Comparison of ENCODE assay signal across 8 cellular contexts in genomic region chr6:79631800-79632172, GRCh38. TPM values are rescaled to one million over a fixed set of nuclear protein-coding genes. Genes with fewer than 3 reads are reported as not detected.
DNase-seq lines count a peak whose midpoint lies in the region; ATAC-seq and TF ChIP-seq lines count a peak whose summit lies in the region.

No MANE protein-coding gene starts in this region.

- H3K27me3 ChIP-seq in heart left ventricle (peaks cover 0 to 16% (median 0%) of the 10 kb centered on the region in 9 donors), mesendoderm (ENCODE audit: insufficient read depth, low read length, poor library complexity) (no peaks in the 10 kb centered on the region), aorta (ENCODE audit: control insufficient read depth in 1 of 2, insufficient read depth in 2 of 2, low read length in 1 of 2) (no peaks in the 10 kb centered on the region)

- intact Hi-C loops in heart left ventricle (cut with DNase I), result loop anchor here in 3 of 10 donors (5.0 to 10.0 kb wide), 3 partner anchors 41 to 64 kb away; no protein-coding TSS in a partner anchor
- intact Hi-C loops in Right ventricle myocardium inferior (cut with DNase I), result loop anchor here (5.0 kb wide), 1 partner anchor 41 kb away; no protein-coding TSS in a partner anchor
- intact Hi-C loops in aorta (cut with DNase I), result no loop called here

- H3K4ac ChIP-seq in mesendoderm (ENCODE audit: low read depth, low read length), result no peak overlapping the region

- 25 to 33% (median 29%) methylated on average over 7 of the region's 7 CpGs for WGBS in heart left ventricle, 4 donors
- WGBS in mesendoderm (ENCODE audit: extremely low coverage, insufficient coverage, low lambda C conversion rate), result no CpG with 5 or more reads among the region's 7 CpGs
- 37 to 41% methylated on average over 7 of the region's 7 CpGs for WGBS in aorta, 2 donors

- H3K9me3 ChIP-seq in heart left ventricle, result no peaks in the 10 kb centered on the region
- H3K9me3 ChIP-seq in aorta (ENCODE audit: control insufficient read depth, low read length), result no peaks in the 10 kb centered on the region

- H3K27ac ChIP-seq in heart left ventricle (peak overlapping the region in 9 of 12 donors; percentile 35 to 86 (median 72)), caudate nucleus (ENCODE audit: low read depth, low read length) (peak overlapping the region; percentile 82), mesendoderm (ENCODE audit: low read depth, low read length) (no peak overlapping the region), aorta (ENCODE audit: low read depth in 1 of 2, low read length in 2 of 2) (no peak overlapping the region), substantia nigra (ENCODE audit: low read depth, low read length, poor library complexity, severe bottlenecking) (no peak overlapping the region)

- H3K4me2 ChIP-seq in mesendoderm (ENCODE audit: low read length), result peak overlapping the region; percentile 32

- no peak overlapping the region for H2BK15ac ChIP-seq in mesendoderm (replicated peaks; ENCODE audit: low read depth)

- H3K23ac ChIP-seq in mesendoderm (ENCODE audit: low read length), result no peak overlapping the region

- H3K4me1 ChIP-seq in heart left ventricle (peaks cover 0 to 26% (median 6%) of the 10 kb centered on the region in 12 donors), mesendoderm (ENCODE audit: control insufficient read depth, low read depth, low read length) (no peaks in the 10 kb centered on the region), aorta (ENCODE audit: control insufficient read depth in 1 of 2, insufficient read depth in 2 of 2, low read length in 2 of 2) (peaks cover 0 to 4% of the 10 kb centered on the region in 2 donors)

- H4K8ac ChIP-seq in mesendoderm (ENCODE audit: low read depth, low read length), result no peak overlapping the region

- no peaks in the 10 kb centered on the region for H3K36me3 ChIP-seq in heart left ventricle
- no peaks in the 10 kb centered on the region for H3K36me3 ChIP-seq in mesendoderm (ENCODE audit: control insufficient read depth, insufficient read depth, low read length)
- H3K36me3 ChIP-seq in aorta (ENCODE audit: control insufficient read depth in 1 of 2, insufficient read depth in 2 of 2, low read length in 1 of 2), result no peaks in the 10 kb centered on the region

- no peak overlapping the region for H2BK5ac ChIP-seq in mesendoderm (ENCODE audit: low read length)

- H3K4me3 ChIP-seq in heart left ventricle (peak overlapping the region; percentile 53 to 97 (median 84)), mesendoderm (ENCODE audit: low read length) (peak overlapping the region; percentile 79), aorta (ENCODE audit: low read length in 2 of 2) (peak overlapping the region; percentile 77 to 91)

- H3K56ac ChIP-seq in mesendoderm (ENCODE audit: low read length), result peak overlapping the region; percentile 96

- ATAC-seq in heart left ventricle, result no peak
- no peak for ATAC-seq in Right ventricle myocardium inferior
- no peak for ATAC-seq in aorta (ENCODE audit: low FRiP score)
- ATAC-seq in HG03139 (IDR thresholded peaks at IDR 0.05; ENCODE audit: unreplicated experiment), result no peak

- peaks cover 2% of the 10 kb centered on the region for H3K79me1 ChIP-seq in mesendoderm (ENCODE audit: low read length)

- H3K79me2 ChIP-seq in mesendoderm (ENCODE audit: control insufficient read depth, insufficient read depth, low read length), result no peaks in the 10 kb centered on the region

- no peak for TF ChIP-seq POLR2A in heart left ventricle (IDR thresholded peaks at IDR 0.05)

- H3K18ac ChIP-seq in mesendoderm (ENCODE audit: low read length), result no peak overlapping the region

- no peak overlapping the region for H4K5ac ChIP-seq in mesendoderm (ENCODE audit: low read length)

- DNase-seq in heart left ventricle (no peak), Right ventricle myocardium inferior (ENCODE audit: missing footprints) (no peak), caudate nucleus (lab: John Stamatoyannopoulos, UW) (peak in 2 of 61 donors; percentile 32 to 50), mesendoderm (peak; percentile 22), aorta (no peak), NCI-H1930 (lab: John Stamatoyannopoulos, UW) (no peak), substantia nigra (lab: John Stamatoyannopoulos, UW) (no peak)

- H2BK120ac ChIP-seq in mesendoderm (ENCODE audit: low read depth, low read length), result no peak overlapping the region

- H2AK5ac ChIP-seq in mesendoderm (ENCODE audit: low read length), result no peak overlapping the region

- no peak for TF ChIP-seq CTCF in heart left ventricle (IDR thresholded peaks at IDR 0.05)

- H3K9ac ChIP-seq in mesendoderm (ENCODE audit: low read length), result peak overlapping the region; percentile 85

RNA-seq across cellular contexts. Expression of gene SH3BGRL2, which starts 0.7 kb away (rescaled TPM):
- total RNA-seq in heart left ventricle (10 to 100 TPM in 2 of 9 donors, 1 to 10 TPM in 7; 4.4 to 14.1 (median 5.6) TPM), Right ventricle myocardium inferior (7.9 TPM), aorta (10 to 100 TPM; 23.5 to 23.7 TPM)
- polyA plus RNA-seq in heart left ventricle (1 to 10 TPM; 2.5 to 6.4 TPM), aorta (10 to 100 TPM in 1 of 2 donors, 1 to 10 TPM in 1; 1.8 to 18.2 TPM)
- polyA plus RNA-seq in mesendoderm (2013, experiment 1 of 2), result 18.8 TPM
- 18.6 TPM for polyA plus RNA-seq in mesendoderm (2013, experiment 2 of 2)

Comparison
In these comparisons a context has a peak if more than half of its experiments do, and no peak if none do; other contexts are left out.
1. H3K27ac ChIP-seq: peak in heart left ventricle (9 of 12) and caudate nucleus (single experiment); none in mesendoderm (single experiment), aorta (0 of 2) and substantia nigra (single experiment).
2. Peak in every context shown above with its lines, with median percentiles within 50 percentile points of each other: H3K4me3 ChIP-seq.